Comparison of ENCODE assay signal across 8 cellular contexts in the genomic region with DNA sequence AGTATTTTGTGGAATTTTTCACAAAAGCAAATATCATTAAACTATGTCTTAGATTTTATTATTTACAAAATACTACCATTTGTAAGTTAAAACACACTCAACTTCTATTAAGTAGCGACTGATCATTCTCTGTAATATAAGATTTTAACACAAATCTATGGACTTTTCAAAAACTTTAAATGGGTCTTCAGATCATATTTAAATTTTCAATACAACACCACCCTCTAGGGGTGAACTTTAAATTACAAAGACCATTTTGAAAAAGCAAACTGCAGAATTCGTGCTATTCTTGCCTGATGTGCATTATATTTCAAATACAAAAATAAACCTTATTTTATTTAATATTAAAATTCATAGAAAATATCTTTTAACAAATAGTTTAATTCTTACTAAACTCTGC. TPM values are rescaled to one million over a fixed set of nuclear protein-coding genes. Genes with fewer than 3 reads are reported as not detected.
DNase-seq lines count a peak whose midpoint lies in the region; ATAC-seq and TF ChIP-seq lines count a peak whose summit lies in the region.

No MANE protein-coding gene starts in this region.

- H4K20me1 ChIP-seq in PC-3 (ENCODE audit: low read length), result no peaks in the 10 kb centered on the region
- no peaks in the 10 kb centered on the region for H4K20me1 ChIP-seq in fibroblast of lung (ENCODE audit: control insufficient read depth, extremely low read depth, insufficient read depth, low read length)
- H4K20me1 ChIP-seq in smooth muscle cell (ENCODE audit: low read depth), result no peaks in the 10 kb centered on the region

- intact Hi-C loops in PC-3 (cut with micrococcal nuclease), result loop anchor here (1.0 kb wide), 1 partner anchor 273 kb away; no protein-coding TSS in a partner anchor

- H3K79me2 ChIP-seq in PC-3 (ENCODE audit: low read length) (peaks cover 9% of the 10 kb centered on the region; the same call in 1 of the 2 replicates), fibroblast of lung (ENCODE audit: control insufficient read depth, insufficient read depth, low read length) (no peaks in the 10 kb centered on the region), smooth muscle cell (ENCODE audit: low read depth) (peaks cover 37% of the 10 kb centered on the region)

- POLR2A ChIA-PET in PC-3 (lab: Charles Lee; ENCODE audit: unreplicated experiment), result no interaction called here

- H3K4me3 ChIP-seq in PC-3 (ENCODE audit: low read length), result no peak overlapping the region
- H3K4me3 ChIP-seq in fibroblast of lung (replicated peaks in 1 of 4; ENCODE audit: control extremely low read depth in 1 of 4, insufficient read depth in 1 of 4, low read depth in 3 of 4, low read length in 4 of 4), result no peak overlapping the region
- H3K4me3 ChIP-seq in smooth muscle cell, result peak overlapping the region; percentile 11

- TF ChIP-seq CTCF in PC-3 (conservative IDR thresholded peaks at IDR 0.05; ENCODE audit: low read depth, low read length) (peak; percentile 66), fibroblast of lung (conservative IDR thresholded peaks at IDR 0.05 in 1 of 2, IDR thresholded peaks at IDR 0.05 in 1 of 2; ENCODE audit: low read depth in 1 of 2, low read length in 2 of 2) (peak in 1 of 2 donors; percentile 22), smooth muscle cell (IDR thresholded peaks at IDR 0.05; ENCODE audit: borderline replicate concordance, insufficient read depth, poor library complexity, severe bottlenecking) (peak; percentile 69)

- H3K9ac ChIP-seq in PC-3 (ENCODE audit: low read length), result no peak overlapping the region
- H3K9ac ChIP-seq in fibroblast of lung (ENCODE audit: insufficient read depth, low read length), result no peak overlapping the region
- H3K9ac ChIP-seq in smooth muscle cell (ENCODE audit: low read depth), result peak overlapping the region; percentile 21

- no peak overlapping the region for H3K4me2 ChIP-seq in PC-3 (ENCODE audit: low read length)
- H3K4me2 ChIP-seq in fibroblast of lung (ENCODE audit: extremely low read depth, insufficient read depth, low read length), result no peak overlapping the region
- peak overlapping the region; percentile 65 for H3K4me2 ChIP-seq in smooth muscle cell

- H3K9me3 ChIP-seq in PC-3 (ENCODE audit: low read length) (no peaks in the 10 kb centered on the region), fibroblast of lung (ENCODE audit: control insufficient read depth, insufficient read depth, low read depth, low read length) (no peaks in the 10 kb centered on the region), smooth muscle cell (replicated peaks; ENCODE audit: low read depth) (no peaks in the 10 kb centered on the region)

- no peaks in the 10 kb centered on the region for H3K27me3 ChIP-seq in PC-3 (ENCODE audit: low read length)
- no peaks in the 10 kb centered on the region for H3K27me3 ChIP-seq in fibroblast of lung (ENCODE audit: control insufficient read depth, insufficient read depth, low read length)
- no peaks in the 10 kb centered on the region for H3K27me3 ChIP-seq in smooth muscle cell (ENCODE audit: low read depth)

- CTCF ChIA-PET in PC-3 (lab: Charles Lee), result interaction anchor here (0.6 kb wide), 1 partner anchor 126 kb away, joined by 14 read pairs; no protein-coding TSS in a partner anchor

- H3K9me2 ChIP-seq in PC-3 (replicated peaks; ENCODE audit: low read length), result no peaks in the 10 kb centered on the region

- WGBS in smooth muscle cell (ENCODE audit: low lambda C conversion rate), result 14% methylated on average over 2 of the region's 2 CpGs

- no peak overlapping the region for H3K27ac ChIP-seq in PC-3 (ENCODE audit: low read length)
- H3K27ac ChIP-seq in fibroblast of lung (ENCODE audit: insufficient read depth, low read length), result no peak overlapping the region
- H3K27ac ChIP-seq in smooth muscle cell (ENCODE audit: low read depth), result peak overlapping the region; percentile 64
- no peak overlapping the region for H3K27ac ChIP-seq in substantia nigra (ENCODE audit: low read depth, low read length, poor library complexity, severe bottlenecking)

- no TSS peak for BruUV-seq in PC-3 (replicated peaks; lab: Mats Ljungman, UMichigan)

- no peaks in the 10 kb centered on the region for H3F3A ChIP-seq in PC-3 (ENCODE audit: low read length, unreplicated experiment)
- H3F3A ChIP-seq in smooth muscle cell (ENCODE audit: low read depth), result no peaks in the 10 kb centered on the region

- H2AFZ ChIP-seq in PC-3 (ENCODE audit: low read length) (no peak overlapping the region), fibroblast of lung (ENCODE audit: low read length) (no peak overlapping the region), smooth muscle cell (ENCODE audit: low read depth) (no peak overlapping the region)

- ATAC-seq in PC-3, result no peak
- no peak for ATAC-seq in GM21825 (IDR thresholded peaks at IDR 0.05; ENCODE audit: unreplicated experiment)
- ATAC-seq in GM21423 (IDR thresholded peaks at IDR 0.05; ENCODE audit: unreplicated experiment), result no peak

- DNase-seq in NCI-H1105 treated with DMSO at 0.1 percent for 48 hours (lab: John Stamatoyannopoulos, UW) (peak; percentile 30), NCI-H1105 (lab: John Stamatoyannopoulos, UW) (no peak), PC-3 (peak; percentile 70), fibroblast of lung (ENCODE audit: low read depth in 2 of 2) (peak; percentile 33 to 77), smooth muscle cell (lab: John Stamatoyannopoulos, UW; ENCODE audit: unreplicated experiment) (no peak), substantia nigra (lab: John Stamatoyannopoulos, UW) (no peak)

- H3K4me1 ChIP-seq in PC-3 (ENCODE audit: insufficient read depth, low read length) (no peaks in the 10 kb centered on the region), fibroblast of lung (ENCODE audit: control insufficient read depth, extremely low read depth, insufficient read depth, low read length) (peaks cover 2% of the 10 kb centered on the region), smooth muscle cell (ENCODE audit: low read depth) (peaks cover 8% of the 10 kb centered on the region)

- H3K36me3 ChIP-seq in PC-3 (ENCODE audit: low read depth, low read length) (no peaks in the 10 kb centered on the region), fibroblast of lung (ENCODE audit: control insufficient read depth, insufficient read depth, low read length) (no peaks in the 10 kb centered on the region), smooth muscle cell (ENCODE audit: low read depth) (no peaks in the 10 kb centered on the region)

RNA-seq across cellular contexts. Expression of gene VGLL4, which starts 8.2 kb away (rescaled TPM):
- 40.5 and 46.3 TPM in 2 replicates for total RNA-seq in PC-3 (2014; rRNA removed)
- 34.7 and 37.8 TPM in 2 replicates for total RNA-seq in fibroblast of lung
- polyA plus RNA-seq in fibroblast of lung, result 17.5 and 18.4 TPM in 2 replicates
- 13.3 and 13.9 TPM in 2 replicates for polyA plus RNA-seq in fibroblast of lung (2012)
- 12.7 and 23.8 TPM in 2 replicates for polyA minus RNA-seq in fibroblast of lung (ENCODE audit: low replicate concordance)
- total RNA-seq in smooth muscle cell, result 109 and 149 TPM in 2 replicates
- polyA plus RNA-seq in smooth muscle cell, result 64.3 and 72.0 TPM in 2 replicates

Comparison
In these comparisons a context has a peak if more than half of its experiments do, and no peak if none do; other contexts are left out.
1. DNase-seq: peak in NCI-H1105 treated with DMSO at 0.1 percent for 48 hours (single experiment), PC-3 (single experiment) and fibroblast of lung (2 of 2); none in NCI-H1105 (single experiment), smooth muscle cell (single experiment) and substantia nigra (0 of 49).